ENCODE assay signal across 8 cellular contexts in genomic region chr2:74458132-74458956, GRCh38. TPM values are rescaled to one million over a fixed set of nuclear protein-coding genes. Genes with fewer than 3 reads are reported as not detected.
DNase-seq lines count a peak whose midpoint lies in the region; ATAC-seq, FAIRE-seq and TF ChIP-seq lines count a peak whose summit lies in the region.

Gene WBP1 (plus strand): TSS chr2:74458438. CDS start chr2:74458603, 165 bp downstream.

- H3K4me1 Mint-ChIP-seq in astrocyte (ENCODE audit: low read depth, unreplicated experiment), result peaks cover 24% of the 10 kb centered on the region

- intact Hi-C loops in right cardiac atrium (cut with DNase I) (no loop called here), uterus (cut with DNase I; ENCODE audit: low total_unique reads) (no loop called here)

- peak within 1 kb of the TSS; percentile 84 for H2AFZ ChIP-seq in astrocyte (ENCODE audit: low read depth, low read length)

- no peaks in the 10 kb centered on the region for H3K9me3 ChIP-seq in astrocyte (ENCODE audit: insufficient read depth, low read depth, low read length)
- no peaks in the 10 kb centered on the region for H3K9me3 ChIP-seq in right cardiac atrium (ENCODE audit: control insufficient read depth, low read length)
- no peaks in the 10 kb centered on the region for H3K9me3 ChIP-seq in uterus

- peak in 1 of 2 donors; percentile 42 for TF ChIP-seq POLR2A in uterus (IDR thresholded peaks at IDR 0.05)

- no peaks in the 10 kb centered on the region for H3K27me3 ChIP-seq in astrocyte (ENCODE audit: insufficient read depth, low read length)
- no peaks in the 10 kb centered on the region for H3K27me3 ChIP-seq in right cardiac atrium (ENCODE audit: control insufficient read depth, insufficient read depth)
- no peaks in the 10 kb centered on the region for H3K27me3 ChIP-seq in uterus

- H3K36me3 Mint-ChIP-seq in astrocyte (ENCODE audit: low read depth, unreplicated experiment), result peaks cover 3% of the 10 kb centered on the region

- TF ChIP-seq CTCF in astrocyte (IDR thresholded peaks at IDR 0.05; ENCODE audit: insufficient read depth, low read depth, low read length) (no peak), uterus (IDR thresholded peaks at IDR 0.05) (peak in 1 of 4 experiments; percentile 26)

- ATAC-seq in GM18502 (IDR thresholded peaks at IDR 0.05; ENCODE audit: poor library complexity, unreplicated experiment) (peak; percentile 82), HG02973 (IDR thresholded peaks at IDR 0.05; ENCODE audit: unreplicated experiment) (peak; percentile 75), right cardiac atrium (peak; percentile 95)

- H3K36me3 ChIP-seq in astrocyte (ENCODE audit: insufficient read depth, low read length) (peaks cover 4% of the 10 kb centered on the region), uterus (no peaks in the 10 kb centered on the region)

- peaks cover 36% of the 10 kb centered on the region for H3K79me2 ChIP-seq in astrocyte (ENCODE audit: insufficient read depth, low read length)

- peak within 1 kb of the TSS; percentile 98 for H3K4me3 Mint-ChIP-seq in astrocyte (ENCODE audit: unreplicated experiment)

- H3K9ac ChIP-seq in astrocyte (ENCODE audit: low read length), result peak within 1 kb of the TSS; percentile 89

- under 1% methylated on average over 38 of the region's 38 CpGs for WGBS in right cardiac atrium

- FAIRE-seq in astrocyte (lab: Jason Lieb, UNC), result peak; percentile 86

- H3K4me3 ChIP-seq in astrocyte (ENCODE audit: insufficient read depth, low read depth, low read length) (peak within 1 kb of the TSS; percentile 90), right cardiac atrium (ENCODE audit: low read length) (peak within 1 kb of the TSS; percentile 69), uterus (peak within 1 kb of the TSS; percentile 69 to 70)

- H4K20me1 ChIP-seq in astrocyte (ENCODE audit: insufficient read depth, low read length), result peaks cover 15% of the 10 kb centered on the region

- H3K4me1 ChIP-seq in astrocyte (ENCODE audit: insufficient read depth, low read length) (peaks cover 16% of the 10 kb centered on the region), right cardiac atrium (ENCODE audit: control insufficient read depth, insufficient read depth, low read length) (peaks cover 9% of the 10 kb centered on the region), uterus (peaks cover 3 to 18% of the 10 kb centered on the region in 2 donors)

- no peaks in the 10 kb centered on the region for H3K27me3 Mint-ChIP-seq in astrocyte (ENCODE audit: low read depth, unreplicated experiment)

- H3K27ac ChIP-seq in astrocyte (ENCODE audit: low read depth, low read length) (peak within 1 kb of the TSS; percentile 66), right cardiac atrium (ENCODE audit: low read length) (peak within 1 kb of the TSS; percentile 96), uterus (peak within 1 kb of the TSS; percentile 95 to 98)

- no peaks in the 10 kb centered on the region for H3K9me3 Mint-ChIP-seq in astrocyte (ENCODE audit: unreplicated experiment)

- H3K4me2 ChIP-seq in astrocyte (ENCODE audit: low read length), result peak within 1 kb of the TSS; percentile 95

- H3K27ac Mint-ChIP-seq in astrocyte (ENCODE audit: unreplicated experiment), result peak within 1 kb of the TSS; percentile 93

- DNase-seq in NCI-H2029 (lab: John Stamatoyannopoulos, UW), result peak; percentile 97
- DNase-seq in T-helper 22 cell (ENCODE audit: low read depth), result peak; percentile 100
- peak; percentile 100 for DNase-seq in astrocyte (ENCODE audit: low read depth)
- peak; percentile 99 to 100 (median 100) for DNase-seq in right cardiac atrium
- peak; percentile 100 for DNase-seq in pulmonary artery endothelial cell (ENCODE audit: low read depth, low spot score)
- DNase-seq in uterus, result peak; percentile 100

RNA-seq across cellular contexts. Expression of gene WBP1, which starts in this region (rescaled TPM):
- total RNA-seq in astrocyte, result 56.4 and 58.3 TPM in 2 replicates
- total RNA-seq in right cardiac atrium, result 10 to 100 TPM; 48.9 to 60.0 (median 56.7) TPM
- polyA plus RNA-seq in right cardiac atrium, result 63.1 TPM
- 26.7 and 33.4 TPM in 2 replicates for total RNA-seq in pulmonary artery endothelial cell
- total RNA-seq in uterus, result 10 to 100 TPM; 25.4 to 74.2 (median 50.8) TPM

Comparison
In these comparisons a context has a peak if more than half of its experiments do, and no peak if none do; other contexts are left out.
1. Peak in every context shown above with its lines: DNase-seq, ATAC-seq, H3K4me3 ChIP-seq and H3K27ac ChIP-seq.